In the genomic region with DNA sequence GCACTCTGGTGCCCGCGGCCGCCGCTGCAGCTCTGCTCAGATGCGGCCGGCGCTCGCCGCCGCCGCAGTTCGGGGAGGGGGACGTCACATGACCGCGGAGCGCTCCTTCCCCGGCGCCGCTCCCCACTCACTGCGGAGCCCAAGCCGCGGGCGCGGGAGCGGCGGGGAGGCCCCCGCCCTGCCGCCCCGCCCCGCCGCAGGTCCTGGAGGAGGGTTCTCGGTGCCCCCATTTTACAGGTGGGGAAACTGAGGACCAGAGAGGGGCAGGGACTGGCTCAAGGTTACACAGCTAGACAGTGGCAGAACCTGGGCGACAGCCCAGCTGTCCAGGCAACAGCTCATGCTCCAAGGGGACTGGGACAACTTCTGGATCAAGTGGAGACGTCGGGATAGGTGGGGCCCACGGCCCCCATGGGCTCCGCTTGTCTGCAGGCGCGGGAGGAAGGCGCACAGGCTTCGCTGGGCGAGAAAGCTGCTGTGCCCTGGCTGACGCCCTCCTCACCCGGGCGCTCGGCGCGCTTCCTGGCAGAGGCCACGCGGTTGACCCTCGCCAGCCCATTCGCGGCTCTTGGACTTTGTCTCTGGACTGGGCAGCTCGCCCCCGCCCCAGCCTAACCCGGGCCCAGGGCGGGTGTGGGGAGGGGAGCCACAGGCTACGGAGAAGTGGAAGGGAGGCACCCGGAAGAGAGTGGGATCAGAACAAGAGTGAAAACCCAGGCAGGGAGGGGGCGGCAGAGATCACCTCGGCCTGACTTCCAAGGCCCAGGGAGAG, we compare ENCODE assay signal across 2 cellular contexts.
A peak's percentile ranks its signal among the peaks of the same experiment; 100 is the strongest.
TF ChIP-seq lines count a peak whose summit lies in the region.

A gene (minus strand): TSS at position 71 of the 772 bp plus-strand sequence. CDS start 49,325 bp downstream, outside the sequence.

TF ChIP-seq in HEK293T, 16 proteins besides CTCF, POLR2A, EP300 and RAD21 (continued from another document):
- TF ChIP-seq TARDBP (IDR thresholded peaks at IDR 0.05): no peak
- no peak for TF ChIP-seq BHLHE40 (IDR thresholded peaks at IDR 0.05; ENCODE audit: borderline replicate concordance)
TF ChIP-seq in HEK293T: peak in this region for 0.

TF ChIP-seq in H1, 55 proteins besides CTCF, POLR2A, EP300 and RAD21 (continued from another document):
- TF ChIP-seq, protein P1, sequence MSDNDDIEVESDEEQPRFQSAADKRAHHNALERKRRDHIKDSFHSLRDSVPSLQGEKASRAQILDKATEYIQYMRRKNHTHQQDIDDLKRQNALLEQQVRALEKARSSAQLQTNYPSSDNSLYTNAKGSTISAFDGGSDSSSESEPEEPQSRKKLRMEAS (IDR thresholded peaks at IDR 0.05): peak; percentile 68
- TF ChIP-seq HDAC2 (IDR thresholded peaks at IDR 0.05; ENCODE audit: borderline replicate concordance in 1 of 2, low read depth in 2 of 2, low read length in 2 of 2): peak in 1 of 2 experiments; percentile 78; a peak in 1 of 4 replicates
- peak; percentile 78 for TF ChIP-seq KDM4A (IDR thresholded peaks at IDR 0.05; ENCODE audit: low read depth, low read length, severe bottlenecking)
- no peak for TF ChIP-seq BRCA1 (IDR thresholded peaks at IDR 0.05; ENCODE audit: low read depth, low read length)
- TF ChIP-seq, protein P2, sequence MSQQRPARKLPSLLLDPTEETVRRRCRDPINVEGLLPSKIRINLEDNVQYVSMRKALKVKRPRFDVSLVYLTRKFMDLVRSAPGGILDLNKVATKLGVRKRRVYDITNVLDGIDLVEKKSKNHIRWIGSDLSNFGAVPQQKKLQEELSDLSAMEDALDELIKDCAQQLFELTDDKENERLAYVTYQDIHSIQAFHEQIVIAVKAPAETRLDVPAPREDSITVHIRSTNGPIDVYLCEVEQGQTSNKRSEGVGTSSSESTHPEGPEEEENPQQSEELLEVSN (IDR thresholded peaks at IDR 0.05): peak; percentile 51; the same call in 1 of the 2 replicates
- TF ChIP-seq TAF7 (optimal IDR thresholded peaks at IDR 0.05; ENCODE audit: borderline replicate concordance, low read depth, low read length): no peak
- TF ChIP-seq CTBP2 (IDR thresholded peaks at IDR 0.05; ENCODE audit: borderline replicate concordance, insufficient read depth, insufficient read length, low read length): peak; percentile 74
- TF ChIP-seq RBBP5 (IDR thresholded peaks at IDR 0.05; ENCODE audit: borderline replicate concordance, low read depth, low read length): peak; percentile 83; the same call in 1 of the 2 replicates
- no peak for TF ChIP-seq SP2 (IDR thresholded peaks at IDR 0.05; ENCODE audit: low read length)
- TF ChIP-seq, protein P3, sequence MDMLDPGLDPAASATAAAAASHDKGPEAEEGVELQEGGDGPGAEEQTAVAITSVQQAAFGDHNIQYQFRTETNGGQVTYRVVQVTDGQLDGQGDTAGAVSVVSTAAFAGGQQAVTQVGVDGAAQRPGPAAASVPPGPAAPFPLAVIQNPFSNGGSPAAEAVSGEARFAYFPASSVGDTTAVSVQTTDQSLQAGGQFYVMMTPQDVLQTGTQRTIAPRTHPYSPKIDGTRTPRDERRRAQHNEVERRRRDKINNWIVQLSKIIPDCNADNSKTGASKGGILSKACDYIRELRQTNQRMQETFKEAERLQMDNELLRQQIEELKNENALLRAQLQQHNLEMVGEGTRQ (IDR thresholded peaks at IDR 0.05; ENCODE audit: low read length): peak; percentile 71
